In the genomic region with DNA sequence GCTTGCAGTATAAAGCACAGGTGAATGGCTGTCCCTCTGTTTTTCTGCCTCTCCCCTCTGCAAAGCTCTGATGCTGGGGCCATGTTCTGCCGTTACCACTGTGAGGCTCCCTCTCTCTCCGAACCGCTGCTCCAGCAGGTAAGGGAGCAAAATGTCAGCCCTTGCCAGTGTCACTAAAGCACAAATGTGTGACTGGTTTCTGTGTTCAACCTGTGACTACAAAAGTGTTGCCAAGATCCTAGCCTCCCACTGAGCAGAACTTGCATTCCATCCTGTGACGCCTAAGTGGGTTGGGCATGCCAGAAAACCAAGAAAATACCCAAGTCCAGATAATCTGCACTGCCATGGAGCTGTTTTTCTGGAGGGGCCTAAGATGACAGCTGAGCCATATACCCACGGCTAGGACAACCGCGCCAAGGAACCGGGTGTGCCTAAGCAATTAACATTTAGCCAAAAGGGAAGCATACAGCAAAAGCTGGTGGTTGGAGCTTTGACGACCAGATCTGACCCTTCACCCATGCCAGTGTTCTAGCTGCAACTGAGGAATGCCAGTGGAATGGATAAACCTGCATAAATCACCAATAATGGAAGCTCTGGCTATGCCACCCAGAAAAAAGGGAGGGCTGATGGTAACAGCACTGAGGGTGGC, we compare ENCODE assay signal across 17 cellular contexts. TPM values are rescaled to one million over a fixed set of nuclear protein-coding genes. Genes with fewer than 3 reads are reported as not detected.
DNase-seq lines count a peak whose midpoint lies in the region; ATAC-seq and TF ChIP-seq lines count a peak whose summit lies in the region.
"Had no signal": no experiment of that assay in that cellular context is flagged by ENCODE, and none has a peak within 500 bp of the region (broad histone marks: within the 10 kb centered on the region; RNA-seq: fewer than 3 reads in every experiment).

No MANE protein-coding gene starts in this region.

- no peaks in the 10 kb centered on the region for H3K4me1 Mint-ChIP-seq in activated T-helper 17 cell treated with anti-CD3 and anti-CD28 coated beads, Interleukin-2, amount 50 U/mL, for 72 hours

- intact Hi-C loops in dorsolateral prefrontal cortex (cut with DNase I), result no loop called here

- peak overlapping the region; percentile 36 for H3K27ac Mint-ChIP-seq in activated T-helper 17 cell treated with anti-CD3 and anti-CD28 coated beads, Interleukin-2, amount 50 U/mL, for 72 hours
- H3K27ac Mint-ChIP-seq: activated CD4-positive, alpha-beta T cell treated with anti-CD3 and anti-CD28 coated beads for 36 hours; activated naive CD4-positive, alpha-beta T cell treated with anti-CD3 and anti-CD28 coated beads for 36 hours had no signal

- H3K27ac ChIP-seq in BLaER1 (peak overlapping the region; percentile 91), dorsolateral prefrontal cortex (peak overlapping the region in 58 of 59 donors; percentile 5 to 100 (median 86)), osteoblast (ENCODE audit: low read depth, low read length) (no peak overlapping the region)
- H3K27ac ChIP-seq: colonic mucosa had no signal

- TF ChIP-seq CTCF in dorsolateral prefrontal cortex (IDR thresholded peaks at IDR 0.05 in 54 of 56, conservative IDR thresholded peaks at IDR 0.05 in 2 of 56; ENCODE audit: low read depth in 1 of 56, partially characterized antibody in 56 of 56), result no peak
- TF ChIP-seq CTCF in osteoblast (IDR thresholded peaks at IDR 0.05; ENCODE audit: extremely low read depth, low read depth, low read length), result no peak

- H3K27me3 Mint-ChIP-seq in activated T-helper 17 cell treated with anti-CD3 and anti-CD28 coated beads, Interleukin-2, amount 50 U/mL, for 72 hours, result no peaks in the 10 kb centered on the region
- H3K27me3 Mint-ChIP-seq: activated CD4-positive, alpha-beta T cell treated with anti-CD3 and anti-CD28 coated beads for 36 hours had no signal

- peak in 1 of 10 donors; percentile 32 for DNase-seq in dorsolateral prefrontal cortex
- peak; percentile 62 for DNase-seq in osteoblast (ENCODE audit: insufficient read length, low spot score, missing footprints)
- DNase-seq in HuH-7.5 (ENCODE audit: low spot score), result no peak
- no peak for DNase-seq in DMS53 (lab: John Stamatoyannopoulos, UW)
- DNase-seq: activated CD4-positive, alpha-beta T cell treated with anti-CD3 and anti-CD28 coated beads for 36 hours; activated CD8-positive, alpha-beta memory T cell treated with anti-CD3 and anti-CD28 coated beads, Interleukin-2, amount 50 U/mL, for 48 hours; activated naive CD4-positive, alpha-beta T cell treated with anti-CD3 and anti-CD28 coated beads for 36 hours; colonic mucosa; islet precursor cell; NCI-H226; stimulated activated CD4-positive, alpha-beta T cell treated with anti-CD3 and anti-CD28 coated beads, Interleukin-4, amount 100 ng/mL, for 1 hour had no signal

- H3K36me3 Mint-ChIP-seq in activated T-helper 17 cell treated with anti-CD3 and anti-CD28 coated beads, Interleukin-2, amount 50 U/mL, for 72 hours (ENCODE audit: low read depth), result peaks cover 35% of the 10 kb centered on the region

- ATAC-seq in activated T-helper 17 cell treated with anti-CD3 and anti-CD28 coated beads, Interleukin-2, amount 50 U/mL, for 72 hours (replicated peaks), result no peak
- ATAC-seq in GM18517 (IDR thresholded peaks at IDR 0.05; ENCODE audit: unreplicated experiment) (no peak), HG02571 (IDR thresholded peaks at IDR 0.05; ENCODE audit: unreplicated experiment) (no peak)
- ATAC-seq: activated CD4-positive, alpha-beta T cell treated with anti-CD3 and anti-CD28 coated beads for 36 hours; Right ventricle myocardium inferior; sciatic nerve had no signal

- peaks cover 56% of the 10 kb centered on the region for H3K36me3 ChIP-seq in BLaER1
- peaks cover 24% of the 10 kb centered on the region for H3K36me3 ChIP-seq in osteoblast (ENCODE audit: insufficient read depth, low read length)
- H3K36me3 ChIP-seq: colonic mucosa had no signal

- no peaks in the 10 kb centered on the region for H3K27me3 ChIP-seq in BLaER1
- no peaks in the 10 kb centered on the region for H3K27me3 ChIP-seq in dorsolateral prefrontal cortex
- no peaks in the 10 kb centered on the region for H3K27me3 ChIP-seq in osteoblast (ENCODE audit: insufficient read depth, low read length)
- H3K27me3 ChIP-seq: colonic mucosa had no signal

- peak overlapping the region; percentile 73 for H3K4me2 ChIP-seq in BLaER1
- no peak overlapping the region for H3K4me2 ChIP-seq in osteoblast (ENCODE audit: insufficient read depth, low read length)

- H4K20me1 ChIP-seq in BLaER1, result no peaks in the 10 kb centered on the region
- H4K20me1 ChIP-seq in osteoblast (ENCODE audit: insufficient read depth, low read length), result no peaks in the 10 kb centered on the region

- peaks cover 81% of the 10 kb centered on the region for H3K4me1 ChIP-seq in BLaER1
- no peaks in the 10 kb centered on the region for H3K4me1 ChIP-seq in osteoblast (ENCODE audit: insufficient read depth, low read length)
- H3K4me1 ChIP-seq: colonic mucosa had no signal

- no peak overlapping the region for H2AFZ ChIP-seq in osteoblast (ENCODE audit: low read length)

- H3K9me3 Mint-ChIP-seq in activated T-helper 17 cell treated with anti-CD3 and anti-CD28 coated beads, Interleukin-2, amount 50 U/mL, for 72 hours, result no peaks in the 10 kb centered on the region
- H3K9me3 Mint-ChIP-seq: activated naive CD4-positive, alpha-beta T cell treated with anti-CD3 and anti-CD28 coated beads for 36 hours had no signal

- H3K9me3 ChIP-seq in BLaER1, result no peaks in the 10 kb centered on the region
- no peaks in the 10 kb centered on the region for H3K9me3 ChIP-seq in osteoblast (ENCODE audit: low read depth, low read length)
- H3K9me3 ChIP-seq: colonic mucosa had no signal

- H3K9ac ChIP-seq in BLaER1, result peak overlapping the region; percentile 62; the same call in 1 of the 2 replicates

- H3K79me2 ChIP-seq in osteoblast (ENCODE audit: insufficient read depth, low read length), result no peaks in the 10 kb centered on the region

- no peak overlapping the region for H3K4me3 Mint-ChIP-seq in activated T-helper 17 cell treated with anti-CD3 and anti-CD28 coated beads, Interleukin-2, amount 50 U/mL, for 72 hours
- H3K4me3 Mint-ChIP-seq: activated CD4-positive, alpha-beta T cell treated with anti-CD3 and anti-CD28 coated beads for 36 hours; activated naive CD4-positive, alpha-beta T cell treated with anti-CD3 and anti-CD28 coated beads for 36 hours had no signal

- H3K4me3 ChIP-seq in BLaER1, result no peak overlapping the region; the same call in 1 of the 2 replicates
- no peak overlapping the region for H3K4me3 ChIP-seq in dorsolateral prefrontal cortex
- H3K4me3 ChIP-seq in osteoblast (ENCODE audit: insufficient read depth, low read length), result no peak overlapping the region
- H3K4me3 ChIP-seq: colonic mucosa had no signal

RNA-seq across cellular contexts. Expression of a gene that starts 35.0 kb away (rescaled TPM):
- 100 to 1,000 TPM in 1 of 2 donors, 10 to 100 TPM in 1; 79.0 to 103 TPM for total RNA-seq in activated T-helper 17 cell treated with anti-CD3 and anti-CD28 coated beads, Interleukin-2, amount 50 U/mL, for 72 hours
- 100 to 1,000 TPM; 100 to 178 (median 132) TPM for total RNA-seq in dorsolateral prefrontal cortex
- 53.9 and 70.2 TPM in 2 replicates for total RNA-seq in osteoblast

RNA-seq across cellular contexts. Expression of a gene that starts 35.3 kb away (rescaled TPM):
- total RNA-seq in activated T-helper 17 cell treated with anti-CD3 and anti-CD28 coated beads, Interleukin-2, amount 50 U/mL, for 72 hours, result 10 to 100 TPM; 34.1 to 37.4 TPM
- total RNA-seq in dorsolateral prefrontal cortex, result 10 to 100 TPM; 21.4 to 53.0 (median 33.6) TPM
- 51.6 and 57.2 TPM in 2 replicates for total RNA-seq in osteoblast

RNA-seq across cellular contexts. Expression of a gene that starts 58.4 kb away (rescaled TPM):
- 1 to 10 TPM; 3.8 to 4.4 TPM for total RNA-seq in activated T-helper 17 cell treated with anti-CD3 and anti-CD28 coated beads, Interleukin-2, amount 50 U/mL, for 72 hours
- total RNA-seq in dorsolateral prefrontal cortex (100 to 1,000 TPM in 2 of 120 experiments, 10 to 100 TPM in 118; 18.1 to 151 (median 44.9) TPM), osteoblast (11.6 and 15.3 TPM in 2 replicates)
